1 cellular context compared by ENCODE assay signal in the genomic region with DNA sequence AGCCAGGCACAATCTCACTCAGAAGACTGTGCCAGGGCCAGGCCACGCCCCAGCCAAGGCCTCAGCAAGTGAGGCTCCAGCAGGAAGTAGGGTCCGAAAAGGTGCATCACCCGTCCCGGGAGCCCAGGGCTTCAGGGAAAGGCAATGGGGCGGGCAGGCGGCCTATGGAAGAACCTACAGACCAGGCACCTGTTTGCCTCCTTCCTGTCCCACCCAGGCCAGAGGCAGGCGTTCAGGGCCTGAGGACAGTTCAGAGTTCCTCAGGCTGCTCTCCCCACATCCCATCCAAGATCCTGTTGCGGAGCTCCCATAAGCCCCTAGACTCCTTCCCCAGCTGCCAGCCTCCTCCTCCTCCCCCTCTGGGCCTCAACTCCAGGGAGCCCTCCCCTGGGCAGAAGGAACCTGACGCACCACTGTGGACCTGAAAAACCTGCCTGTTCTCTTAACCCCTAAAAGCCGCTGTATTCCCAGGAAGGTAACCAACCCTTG.
TF ChIP-seq lines count a peak whose summit lies in the region.

No MANE protein-coding gene starts in this region.

TF ChIP-seq in A549, 52 proteins besides CTCF, POLR2A, EP300 and RAD21 (continued from another document):
- TF ChIP-seq, protein P1, sequence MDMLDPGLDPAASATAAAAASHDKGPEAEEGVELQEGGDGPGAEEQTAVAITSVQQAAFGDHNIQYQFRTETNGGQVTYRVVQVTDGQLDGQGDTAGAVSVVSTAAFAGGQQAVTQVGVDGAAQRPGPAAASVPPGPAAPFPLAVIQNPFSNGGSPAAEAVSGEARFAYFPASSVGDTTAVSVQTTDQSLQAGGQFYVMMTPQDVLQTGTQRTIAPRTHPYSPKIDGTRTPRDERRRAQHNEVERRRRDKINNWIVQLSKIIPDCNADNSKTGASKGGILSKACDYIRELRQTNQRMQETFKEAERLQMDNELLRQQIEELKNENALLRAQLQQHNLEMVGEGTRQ (IDR thresholded peaks at IDR 0.05), result no peak
- no peak for TF ChIP-seq JUN (IDR thresholded peaks at IDR 0.05)
